In the genomic region with DNA sequence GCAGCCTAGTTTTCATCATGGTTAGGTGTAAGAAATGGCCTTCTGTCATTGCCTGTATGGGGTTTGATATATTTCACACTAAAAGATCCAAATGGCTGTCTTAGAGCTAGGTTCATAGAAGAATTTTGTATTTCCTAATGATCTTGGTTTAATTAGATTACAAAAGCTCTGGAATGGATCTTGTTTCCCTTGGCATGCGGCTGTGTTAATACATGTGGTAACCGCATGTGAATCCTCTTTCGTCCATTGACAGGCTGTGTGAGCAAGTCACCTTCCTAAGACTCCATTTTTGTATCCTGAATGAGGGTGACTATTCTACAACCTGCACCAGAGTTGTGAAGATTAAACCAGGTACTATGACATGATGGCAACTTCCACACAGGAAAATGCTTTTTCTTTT, we compare ENCODE assay signal across 20 cellular contexts.
"Had no signal": no experiment of that assay in that cellular context is flagged by ENCODE, and none has a peak within 500 bp of the region (broad histone marks: within the 10 kb centered on the region; RNA-seq: fewer than 3 reads in every experiment).

No MANE protein-coding gene starts in this region.

- H3K4me1 ChIP-seq: esophagus muscularis mucosa, gastrocnemius medialis, heart right ventricle, psoas muscle, right lobe of liver, upper lobe of right lung had no signal

- H3K27me3 ChIP-seq: esophagus muscularis mucosa, gastrocnemius medialis, heart right ventricle, right lobe of liver, tibial artery, upper lobe of right lung, vagina had no signal

- H3K4me1 Mint-ChIP-seq: naive thymus-derived CD4-positive, alpha-beta T cell; nephron progenitor cell; stimulated activated memory B cell treated with anti-CD40 and anti-IgM and Interleukin-4, amounts not matched to agents 10 μg/mL and 1 μg/mL and 100 μg/mL, for 72 hours had no signal

- H3K27ac Mint-ChIP-seq: naive thymus-derived CD4-positive, alpha-beta T cell; nephron progenitor cell; stimulated activated memory B cell treated with anti-CD40 and anti-IgM and Interleukin-4, amounts not matched to agents 10 μg/mL and 1 μg/mL and 100 μg/mL, for 72 hours; stimulated activated naive CD8-positive, alpha-beta T cell treated with anti-CD3 and anti-CD28 coated beads, Interleukin-15, Interleukin-2, amounts not matched to agents 100 ng/mL and 50 ng/mL, for 24 hours had no signal

- H3K4me3 Mint-ChIP-seq: naive thymus-derived CD4-positive, alpha-beta T cell; nephron progenitor cell; stimulated activated memory B cell treated with anti-CD40 and anti-IgM and Interleukin-4, amounts not matched to agents 10 μg/mL and 1 μg/mL and 100 μg/mL, for 72 hours; stimulated activated naive CD8-positive, alpha-beta T cell treated with anti-CD3 and anti-CD28 coated beads, Interleukin-15, Interleukin-2, amounts not matched to agents 100 ng/mL and 50 ng/mL, for 24 hours had no signal

- H3K27ac ChIP-seq: coronary artery, epithelial cell of prostate, esophagus muscularis mucosa, gastrocnemius medialis, heart right ventricle, psoas muscle, right lobe of liver, tibial artery, upper lobe of right lung, vagina had no signal

- H3K36me3 ChIP-seq: esophagus muscularis mucosa, gastrocnemius medialis, heart right ventricle, right lobe of liver, tibial artery, upper lobe of right lung, vagina had no signal

- H3K4me3 ChIP-seq: coronary artery, esophagus muscularis mucosa, gastrocnemius medialis, heart right ventricle, psoas muscle, right lobe of liver, tibial artery, upper lobe of right lung, vagina had no signal

- DNase-seq: effector CD8-positive, alpha-beta T cell; gastrocnemius medialis; heart right ventricle; hypothalamus; kidney glomerular epithelial cell; naive thymus-derived CD4-positive, alpha-beta T cell; nephron progenitor cell; psoas muscle; retina; right lobe of liver; stimulated activated CD4-positive, alpha-beta T cell treated with anti-CD3 and anti-CD28 coated beads, Interleukin-1b, Interleukin-23, amount 100 ng/mL, for 48 hours; stimulated activated CD4-positive, alpha-beta T cell treated with anti-CD3 and anti-CD28 coated beads, Interleukin-4, amount 100 ng/mL, for 24 hours; tibial artery; upper lobe of right lung had no signal

- H3K9me3 ChIP-seq: gastrocnemius medialis, right lobe of liver, upper lobe of right lung, vagina had no signal

- ATAC-seq: gastrocnemius medialis; heart right ventricle; naive thymus-derived CD4-positive, alpha-beta T cell; psoas muscle; right lobe of liver; stimulated activated memory B cell treated with anti-CD40 and anti-IgM and Interleukin-4, amounts not matched to agents 10 μg/mL and 1 μg/mL and 100 μg/mL, for 72 hours; upper lobe of right lung had no signal
